ENCODE assay signal across 8 cellular contexts in the genomic region with DNA sequence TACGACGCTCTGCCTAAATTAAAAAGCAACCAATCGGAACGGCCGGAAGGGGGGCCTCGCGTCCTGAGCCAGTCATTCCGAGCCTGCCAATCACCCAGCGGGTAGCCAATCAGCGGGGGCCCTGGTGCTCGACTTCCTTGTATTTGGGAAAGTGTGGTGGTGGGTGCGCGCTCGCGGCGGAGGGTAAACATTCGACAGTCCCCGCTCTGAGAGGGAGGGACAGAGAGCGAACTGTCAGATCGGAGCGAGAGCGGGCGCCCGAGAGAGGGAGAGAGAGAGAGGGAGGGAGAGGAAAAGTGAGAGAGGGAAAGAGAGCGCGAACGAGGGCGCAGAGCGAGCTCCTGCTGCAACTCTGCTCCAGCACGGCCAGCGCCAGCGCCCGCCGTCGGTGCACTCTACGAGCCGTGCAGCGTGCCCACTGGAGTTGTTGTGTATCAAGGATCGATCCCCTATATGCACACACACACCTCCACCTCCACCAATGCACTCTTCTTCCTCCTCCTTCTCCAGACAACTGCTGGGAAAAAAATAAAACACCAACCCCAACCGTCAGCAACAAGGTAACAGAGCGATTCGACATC. TPM values are rescaled to one million over a fixed set of nuclear protein-coding genes. Genes with fewer than 3 reads are reported as not detected.
A peak's percentile ranks its signal among the peaks of the same experiment; 100 is the strongest.
DNase-seq lines count a peak whose midpoint lies in the region; ATAC-seq, FAIRE-seq and TF ChIP-seq lines count a peak whose summit lies in the region.

A gene (plus strand): TSS at position 190 of the 581 bp plus-strand sequence. CDS start 1,396 bp downstream, outside the sequence.

- H3K4me3 Mint-ChIP-seq in IgD-negative memory B cell (peak within 1 kb of the TSS; percentile 79 to 94 (median 91)), WTC11 (peak within 1 kb of the TSS; percentile 86)
- H3K4me3 Mint-ChIP-seq in natural killer cell treated with Interleukin-12 subunit alpha and Interleukin-12 subunit beta and Interleukin-15 and Interleukin-18, amount 100 ng/mL, for 72 hours, result peak within 1 kb of the TSS; percentile 83

- peaks cover 16 to 46% (median 22%) of the 10 kb centered on the region in 3 donors for H3K4me1 Mint-ChIP-seq in IgD-negative memory B cell
- peaks cover 59% of the 10 kb centered on the region for H3K4me1 Mint-ChIP-seq in WTC11
- peaks cover 46 to 48% of the 10 kb centered on the region in 2 donors for H3K4me1 Mint-ChIP-seq in natural killer cell treated with Interleukin-12 subunit alpha and Interleukin-12 subunit beta and Interleukin-15 and Interleukin-18, amount 100 ng/mL, for 72 hours (ENCODE audit: low read depth in 2 of 2)

- CTCF ChIA-PET in WTC11 (lab: Charles Lee), result interaction anchor here (0.6 to 2.7 kb wide), 5 partner anchors 10 to 1066 kb away, joined by 3 to 20 read pairs (median 5); no protein-coding TSS in a partner anchor

- H3K27me3 Mint-ChIP-seq in IgD-negative memory B cell, result peaks cover 58% of the 10 kb centered on the region
- peaks cover 85% of the 10 kb centered on the region for H3K27me3 Mint-ChIP-seq in WTC11 (ENCODE audit: low read depth)
- peaks cover 62 to 78% of the 10 kb centered on the region in 2 donors for H3K27me3 Mint-ChIP-seq in natural killer cell treated with Interleukin-12 subunit alpha and Interleukin-12 subunit beta and Interleukin-15 and Interleukin-18, amount 100 ng/mL, for 72 hours

- POLR2A ChIA-PET in WTC11 (lab: Charles Lee), result interaction anchor here (0.7 to 1.3 kb wide), 3 partner anchors 9 to 19 kb away, joined by 3 to 5 read pairs (median 5); no protein-coding TSS in a partner anchor

- no peaks in the 10 kb centered on the region for H3K9me3 ChIP-seq in upper lobe of right lung

- H3K4me1 ChIP-seq in upper lobe of right lung, result peaks cover 19% of the 10 kb centered on the region

- no peak within 1 kb of the TSS for H3K27ac ChIP-seq in upper lobe of right lung

- H3K27me3 ChIP-seq in upper lobe of right lung, result peaks cover 86% of the 10 kb centered on the region

- no peaks in the 10 kb centered on the region for H3K36me3 ChIP-seq in upper lobe of right lung

- FAIRE-seq in RCC 7860 (lab: Jason Lieb, UNC), result no peak

- peaks cover 0 to 14% (median 3%) of the 10 kb centered on the region in 3 donors for H3K9me3 Mint-ChIP-seq in IgD-negative memory B cell
- H3K9me3 Mint-ChIP-seq in WTC11, result no peaks in the 10 kb centered on the region
- peaks cover 8% of the 10 kb centered on the region for H3K9me3 Mint-ChIP-seq in natural killer cell treated with Interleukin-12 subunit alpha and Interleukin-12 subunit beta and Interleukin-15 and Interleukin-18, amount 100 ng/mL, for 72 hours

- peak within 1 kb of the TSS; percentile 32 for H3K4me3 ChIP-seq in upper lobe of right lung

- H3K27ac Mint-ChIP-seq in IgD-negative memory B cell, result peak within 1 kb of the TSS; percentile 84 to 97 (median 97)
- no peak within 1 kb of the TSS for H3K27ac Mint-ChIP-seq in WTC11
- peak within 1 kb of the TSS; percentile 10 to 83 for H3K27ac Mint-ChIP-seq in natural killer cell treated with Interleukin-12 subunit alpha and Interleukin-12 subunit beta and Interleukin-15 and Interleukin-18, amount 100 ng/mL, for 72 hours

- ATAC-seq in WTC11, result peak; percentile 69
- ATAC-seq in natural killer cell treated with Interleukin-12 subunit alpha and Interleukin-12 subunit beta and Interleukin-15 and Interleukin-18, amount 100 ng/mL, for 72 hours, result peak; percentile 74 to 91
- peak; percentile 47 for ATAC-seq in upper lobe of right lung

- DNase-seq in DMS 273 (lab: John Stamatoyannopoulos, UW; ENCODE audit: unreplicated experiment) (peak; percentile 99), WTC11 (ENCODE audit: low spot score) (peak; percentile 98), fibroblast of gingiva (ENCODE audit: low read depth) (peak; percentile 99), upper lobe of right lung (peak; percentile 69), RCC 7860 (ENCODE audit: low spot score) (no peak), amniotic stem cell (lab: John Stamatoyannopoulos, UW) (no peak)
- DNase-seq in natural killer cell treated with Interleukin-12 subunit alpha and Interleukin-12 subunit beta and Interleukin-15 and Interleukin-18, amount 100 ng/mL, for 72 hours (ENCODE audit: low spot score), result peak; percentile 80

- TF ChIP-seq CTCF in WTC11 (IDR thresholded peaks at IDR 0.05) (no peak), upper lobe of right lung (IDR thresholded peaks at IDR 0.05) (no peak)

- peaks cover 1% of the 10 kb centered on the region for H3K36me3 Mint-ChIP-seq in IgD-negative memory B cell
- H3K36me3 Mint-ChIP-seq in WTC11, result no peaks in the 10 kb centered on the region
- peaks cover 14% of the 10 kb centered on the region for H3K36me3 Mint-ChIP-seq in natural killer cell treated with Interleukin-12 subunit alpha and Interleukin-12 subunit beta and Interleukin-15 and Interleukin-18, amount 100 ng/mL, for 72 hours

- intact Hi-C loops in upper lobe of right lung (cut with DNase I), result no loop called here

TF ChIP-seq in WTC11, 78 proteins besides CTCF, POLR2A, EP300 and RAD21 (continues in another document):
- TF ChIP-seq, protein P1, sequence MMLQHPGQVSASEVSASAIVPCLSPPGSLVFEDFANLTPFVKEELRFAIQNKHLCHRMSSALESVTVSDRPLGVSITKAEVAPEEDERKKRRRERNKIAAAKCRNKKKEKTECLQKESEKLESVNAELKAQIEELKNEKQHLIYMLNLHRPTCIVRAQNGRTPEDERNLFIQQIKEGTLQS (CRISPR knock-in tag; conservative IDR thresholded peaks at IDR 0.05), result no peak
- TF ChIP-seq, protein P2, sequence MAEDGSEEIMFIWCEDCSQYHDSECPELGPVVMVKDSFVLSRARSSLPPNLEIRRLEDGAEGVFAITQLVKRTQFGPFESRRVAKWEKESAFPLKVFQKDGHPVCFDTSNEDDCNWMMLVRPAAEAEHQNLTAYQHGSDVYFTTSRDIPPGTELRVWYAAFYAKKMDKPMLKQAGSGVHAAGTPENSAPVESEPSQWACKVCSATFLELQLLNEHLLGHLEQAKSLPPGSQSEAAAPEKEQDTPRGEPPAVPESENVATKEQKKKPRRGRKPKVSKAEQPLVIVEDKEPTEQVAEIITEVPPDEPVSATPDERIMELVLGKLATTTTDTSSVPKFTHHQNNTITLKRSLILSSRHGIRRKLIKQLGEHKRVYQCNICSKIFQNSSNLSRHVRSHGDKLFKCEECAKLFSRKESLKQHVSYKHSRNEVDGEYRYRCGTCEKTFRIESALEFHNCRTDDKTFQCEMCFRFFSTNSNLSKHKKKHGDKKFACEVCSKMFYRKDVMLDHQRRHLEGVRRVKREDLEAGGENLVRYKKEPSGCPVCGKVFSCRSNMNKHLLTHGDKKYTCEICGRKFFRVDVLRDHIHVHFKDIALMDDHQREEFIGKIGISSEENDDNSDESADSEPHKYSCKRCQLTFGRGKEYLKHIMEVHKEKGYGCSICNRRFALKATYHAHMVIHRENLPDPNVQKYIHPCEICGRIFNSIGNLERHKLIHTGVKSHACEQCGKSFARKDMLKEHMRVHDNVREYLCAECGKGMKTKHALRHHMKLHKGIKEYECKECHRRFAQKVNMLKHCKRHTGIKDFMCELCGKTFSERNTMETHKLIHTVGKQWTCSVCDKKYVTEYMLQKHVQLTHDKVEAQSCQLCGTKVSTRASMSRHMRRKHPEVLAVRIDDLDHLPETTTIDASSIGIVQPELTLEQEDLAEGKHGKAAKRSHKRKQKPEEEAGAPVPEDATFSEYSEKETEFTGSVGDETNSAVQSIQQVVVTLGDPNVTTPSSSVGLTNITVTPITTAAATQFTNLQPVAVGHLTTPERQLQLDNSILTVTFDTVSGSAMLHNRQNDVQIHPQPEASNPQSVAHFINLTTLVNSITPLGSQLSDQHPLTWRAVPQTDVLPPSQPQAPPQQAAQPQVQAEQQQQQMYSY (CRISPR knock-in tag; IDR thresholded peaks at IDR 0.05), result peak; percentile 56; the same call in 1 of the 2 replicates
- TF ChIP-seq, protein P3, sequence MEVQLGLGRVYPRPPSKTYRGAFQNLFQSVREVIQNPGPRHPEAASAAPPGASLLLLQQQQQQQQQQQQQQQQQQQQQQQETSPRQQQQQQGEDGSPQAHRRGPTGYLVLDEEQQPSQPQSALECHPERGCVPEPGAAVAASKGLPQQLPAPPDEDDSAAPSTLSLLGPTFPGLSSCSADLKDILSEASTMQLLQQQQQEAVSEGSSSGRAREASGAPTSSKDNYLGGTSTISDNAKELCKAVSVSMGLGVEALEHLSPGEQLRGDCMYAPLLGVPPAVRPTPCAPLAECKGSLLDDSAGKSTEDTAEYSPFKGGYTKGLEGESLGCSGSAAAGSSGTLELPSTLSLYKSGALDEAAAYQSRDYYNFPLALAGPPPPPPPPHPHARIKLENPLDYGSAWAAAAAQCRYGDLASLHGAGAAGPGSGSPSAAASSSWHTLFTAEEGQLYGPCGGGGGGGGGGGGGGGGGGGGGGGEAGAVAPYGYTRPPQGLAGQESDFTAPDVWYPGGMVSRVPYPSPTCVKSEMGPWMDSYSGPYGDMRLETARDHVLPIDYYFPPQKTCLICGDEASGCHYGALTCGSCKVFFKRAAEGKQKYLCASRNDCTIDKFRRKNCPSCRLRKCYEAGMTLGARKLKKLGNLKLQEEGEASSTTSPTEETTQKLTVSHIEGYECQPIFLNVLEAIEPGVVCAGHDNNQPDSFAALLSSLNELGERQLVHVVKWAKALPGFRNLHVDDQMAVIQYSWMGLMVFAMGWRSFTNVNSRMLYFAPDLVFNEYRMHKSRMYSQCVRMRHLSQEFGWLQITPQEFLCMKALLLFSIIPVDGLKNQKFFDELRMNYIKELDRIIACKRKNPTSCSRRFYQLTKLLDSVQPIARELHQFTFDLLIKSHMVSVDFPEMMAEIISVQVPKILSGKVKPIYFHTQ (CRISPR knock-in tag; IDR thresholded peaks at IDR 0.05), result no peak
- TF ChIP-seq, protein P4, sequence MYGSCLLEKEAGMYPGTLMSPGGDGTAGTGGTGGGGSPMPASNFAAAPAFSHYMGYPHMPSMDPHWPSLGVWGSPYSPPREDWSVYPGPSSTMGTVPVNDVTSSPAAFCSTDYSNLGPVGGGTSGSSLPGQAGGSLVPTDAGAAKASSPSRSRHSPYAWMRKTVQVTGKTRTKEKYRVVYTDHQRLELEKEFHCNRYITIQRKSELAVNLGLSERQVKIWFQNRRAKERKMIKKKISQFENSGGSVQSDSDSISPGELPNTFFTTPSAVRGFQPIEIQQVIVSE (CRISPR knock-in tag; IDR thresholded peaks at IDR 0.05; ENCODE audit: borderline replicate concordance), result no peak
- TF ChIP-seq EMX1 (CRISPR knock-in tag; IDR thresholded peaks at IDR 0.05) (no peak), ZNF396 (CRISPR knock-in tag; IDR thresholded peaks at IDR 0.05; ENCODE audit: borderline replicate concordance) (no peak)

RNA-seq across cellular contexts. Expression of the gene that starts here (rescaled TPM):
- not detected for polyA plus RNA-seq in IgD-negative memory B cell
- total RNA-seq in WTC11 (2021), result 0.05 TPM in 1 of 3 replicates, not detected in the others
- not detected for total RNA-seq in natural killer cell treated with Interleukin-12 subunit alpha and Interleukin-12 subunit beta and Interleukin-15 and Interleukin-18, amount 100 ng/mL, for 72 hours
- not detected for total RNA-seq in upper lobe of right lung

Comparison
In these comparisons a context has a peak if more than half of its experiments do, and no peak if none do; other contexts are left out.
1. Peak in DNase-seq and ATAC-seq in WTC11; RNA of the gene not detected or under 1 TPM.
2. Peak in DNase-seq and ATAC-seq in natural killer cell treated with Interleukin-12 subunit alpha and Interleukin-12 subunit beta and Interleukin-15 and Interleukin-18, amount 100 ng/mL, for 72 hours; RNA of the gene not detected or under 1 TPM.
3. Peak in DNase-seq, ATAC-seq and H3K4me3 ChIP-seq in upper lobe of right lung; RNA of the gene not detected or under 1 TPM.
4. DNase-seq: peak in DMS 273 (single experiment) and fibroblast of gingiva (single experiment); none in RCC 7860 (single experiment) and amniotic stem cell (single experiment).
5. Peak in every context shown above with its lines, with median percentiles within 50 percentile points of each other: H3K4me3 Mint-ChIP-seq and ATAC-seq.